15 cellular contexts compared by ENCODE assay signal in the genomic region with DNA sequence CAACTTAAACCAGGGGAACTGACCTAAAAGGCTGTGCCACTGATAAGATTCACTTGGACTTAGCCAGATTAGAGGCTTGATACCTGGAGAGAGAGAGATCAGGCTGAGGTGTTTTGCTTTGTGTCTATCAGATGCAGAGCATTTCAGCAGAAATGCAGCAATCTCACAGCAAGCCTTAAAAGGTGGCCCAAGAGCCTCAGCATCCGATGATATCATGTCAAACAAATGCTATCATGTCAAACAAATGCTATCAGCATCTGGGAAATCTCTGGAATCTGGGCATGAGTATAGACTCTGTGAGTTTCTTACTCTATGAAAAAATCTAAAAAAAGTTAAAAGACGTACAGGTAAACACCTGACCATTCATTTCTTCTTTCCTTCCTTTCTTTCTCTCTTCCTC.
DNase-seq lines count a peak whose midpoint lies in the region; ATAC-seq, FAIRE-seq and TF ChIP-seq lines count a peak whose summit lies in the region.
"Had no signal": no experiment of that assay in that cellular context is flagged by ENCODE, and none has a peak within 500 bp of the region (broad histone marks: within the 10 kb centered on the region; RNA-seq: fewer than 3 reads in every experiment).

No MANE protein-coding gene starts in this region.

- no peak overlapping the region for H3K56ac ChIP-seq in IMR-90 (ENCODE audit: extremely low read depth, insufficient read depth, low read length)

- H3K18ac ChIP-seq in IMR-90 (ENCODE audit: low read depth, low read length) (no peak overlapping the region), trophoblast cell (ENCODE audit: low read length) (no peak overlapping the region)

- TF ChIP-seq RAD21 in IMR-90 (IDR thresholded peaks at IDR 0.05; ENCODE audit: low read length): no peak

- no peak overlapping the region for H2AFZ ChIP-seq in IMR-90 (replicated peaks; ENCODE audit: low read length, poor library complexity)
- no peak overlapping the region for H2AFZ ChIP-seq in astrocyte (ENCODE audit: low read depth, low read length)
- H2AFZ ChIP-seq in trophoblast cell (ENCODE audit: insufficient read depth, low read length, poor library complexity): no peak overlapping the region

- H3K4ac ChIP-seq in IMR-90 (ENCODE audit: low read depth, low read length) (no peak overlapping the region), trophoblast cell (ENCODE audit: low read depth, low read length) (no peak overlapping the region)

- H2BK120ac ChIP-seq in IMR-90 (ENCODE audit: low read depth, low read length) (no peak overlapping the region), trophoblast cell (ENCODE audit: insufficient read depth, low read length, poor library complexity) (no peak overlapping the region)

- H3K4me1 Mint-ChIP-seq in astrocyte (ENCODE audit: low read depth, unreplicated experiment): peaks cover 10% of the 10 kb centered on the region

- H4K20me1 ChIP-seq in IMR-90 (ENCODE audit: insufficient read depth, low read length): no peaks in the 10 kb centered on the region
- H4K20me1 ChIP-seq in astrocyte (ENCODE audit: insufficient read depth, low read length): no peaks in the 10 kb centered on the region
- H4K20me1 ChIP-seq: BLaER1 had no signal

- H3K4me1 ChIP-seq in IMR-90 (ENCODE audit: control insufficient read depth, insufficient read depth, low read length) (no peaks in the 10 kb centered on the region), astrocyte (ENCODE audit: insufficient read depth, low read length) (no peaks in the 10 kb centered on the region), trophoblast cell (ENCODE audit: control insufficient read depth in 1 of 2, insufficient read depth in 2 of 2, low read length in 2 of 2) (no peaks in the 10 kb centered on the region)
- H3K4me1 ChIP-seq: BLaER1 had no signal

- dilution Hi-C loops in IMR-90 (cut with HindIII; ENCODE audit: low sequenced_read_pairs, unreplicated experiment): no loop called here

- peak; percentile 29 for FAIRE-seq in astrocyte (lab: Jason Lieb, UNC)

- peak; percentile 12 for DNase-seq in IMR-90
- no peak for DNase-seq in astrocyte (ENCODE audit: low read depth)
- peak; percentile 6 for DNase-seq in iPS-NIHi7 (ENCODE audit: extremely low spot score)
- DNase-seq in trophoblast cell: peak; percentile 0 to 61
- no peak for DNase-seq in activated CD4-positive, alpha-beta T cell treated with anti-CD3 and anti-CD28 coated beads, Interleukin-2, amount 50 U/mL, for 48 hours
- DNase-seq in NCI-H446 (lab: John Stamatoyannopoulos, UW): no peak
- DNase-seq: DMS153, MM.1S, NCI-H1105, NCI-H1694 treated with DMSO at 0.1 percent for 48 hours, NCI-H510A treated with DMSO at 0.1 percent for 48 hours had no signal

- H3K79me1 ChIP-seq in IMR-90 (ENCODE audit: low read depth in 1 of 2, low read length in 2 of 2): no peaks in the 10 kb centered on the region
- H3K79me1 ChIP-seq in trophoblast cell (ENCODE audit: low read length): no peaks in the 10 kb centered on the region

- H4K8ac ChIP-seq in IMR-90 (ENCODE audit: low read depth in 2 of 2, low read length in 2 of 2) (no peak overlapping the region), trophoblast cell (ENCODE audit: low read depth, low read length) (no peak overlapping the region)

- no TSS peak for BruUV-seq in IMR-90 (replicated peaks; lab: Mats Ljungman, UMichigan)

- no peak overlapping the region for H2BK20ac ChIP-seq in IMR-90 (ENCODE audit: low read depth, low read length)

- no peak overlapping the region for H2BK15ac ChIP-seq in IMR-90 (ENCODE audit: low read depth, low read length)

- H3K4me3 ChIP-seq in IMR-90 (ENCODE audit: insufficient read depth, low read depth, low read length): no peak overlapping the region
- H3K4me3 ChIP-seq in astrocyte (ENCODE audit: insufficient read depth, low read depth, low read length): no peak overlapping the region
- no peak overlapping the region for H3K4me3 ChIP-seq in trophoblast cell (ENCODE audit: low read depth, low read length)
- H3K4me3 ChIP-seq: BLaER1 had no signal

- intact Hi-C loops in IMR-90 (cut with micrococcal nuclease): no loop called here

- no peak overlapping the region for H2AK9ac ChIP-seq in IMR-90 (replicated peaks; ENCODE audit: low read depth, low read length, poor library complexity)

- no peaks in the 10 kb centered on the region for H3K9me3 ChIP-seq in IMR-90 (ENCODE audit: control insufficient read depth, insufficient read depth, low read length)
- no peaks in the 10 kb centered on the region for H3K9me3 ChIP-seq in astrocyte (ENCODE audit: insufficient read depth, low read depth, low read length)
- H3K9me3 ChIP-seq in trophoblast cell (ENCODE audit: insufficient read depth, low read depth, low read length): no peaks in the 10 kb centered on the region
- H3K9me3 ChIP-seq: BLaER1 had no signal

- H3K4me2 ChIP-seq in IMR-90 (ENCODE audit: low read depth, low read length) (no peak overlapping the region), astrocyte (ENCODE audit: low read length) (no peak overlapping the region), trophoblast cell (ENCODE audit: low read length) (peak overlapping the region; percentile 23)
- H3K4me2 ChIP-seq: BLaER1 had no signal

- H3K9ac ChIP-seq in IMR-90 (ENCODE audit: low read depth, low read length): no peak overlapping the region
- H3K9ac ChIP-seq in astrocyte (ENCODE audit: low read length): no peak overlapping the region
- H3K9ac ChIP-seq in trophoblast cell (ENCODE audit: low read length): no peak overlapping the region
- H3K9ac ChIP-seq: BLaER1 had no signal

- POLR2A ChIA-PET in IMR-90 (lab: Charles Lee; ENCODE audit: unreplicated experiment): no interaction called here

- ATAC-seq in IMR-90 (ENCODE audit: low read depth): peak; percentile 17; the same call in 1 of the 2 replicates
- ATAC-seq in GM19395 (IDR thresholded peaks at IDR 0.05; ENCODE audit: unreplicated experiment): no peak
- no peak for ATAC-seq in HG02798 (IDR thresholded peaks at IDR 0.05; ENCODE audit: poor library complexity, unreplicated experiment)

- H3K36me3 Mint-ChIP-seq in astrocyte (ENCODE audit: low read depth, unreplicated experiment): no peaks in the 10 kb centered on the region

- H3K36me3 ChIP-seq in IMR-90 (ENCODE audit: control insufficient read depth, insufficient read depth, low read length) (no peaks in the 10 kb centered on the region), astrocyte (ENCODE audit: insufficient read depth, low read length) (no peaks in the 10 kb centered on the region), trophoblast cell (ENCODE audit: control insufficient read depth in 1 of 2, insufficient read depth in 2 of 2, low read length in 2 of 2) (no peaks in the 10 kb centered on the region)
- H3K36me3 ChIP-seq: BLaER1 had no signal

- no peak overlapping the region for H3K14ac ChIP-seq in IMR-90 (replicated peaks; ENCODE audit: low read depth, low read length)
- no peak overlapping the region for H3K14ac ChIP-seq in trophoblast cell (ENCODE audit: low read length)

- H3K27me3 Mint-ChIP-seq in astrocyte (ENCODE audit: low read depth, unreplicated experiment): no peaks in the 10 kb centered on the region

- H3K23ac ChIP-seq in IMR-90 (ENCODE audit: low read depth, low read length) (no peak overlapping the region), trophoblast cell (ENCODE audit: low read length) (no peak overlapping the region)

- in situ Hi-C loops in IMR-90 (cut with MboI; ENCODE audit: low sequenced_read_pairs): no loop called here

- WGBS in IMR-90 (ENCODE audit: extremely low coverage in 2 of 2, insufficient read length in 1 of 2), 2 experiments: no CpG with 5 or more reads among the region's 2 CpGs
- no CpG with 5 or more reads among the region's 2 CpGs for WGBS in trophoblast cell (ENCODE audit: extremely low coverage, insufficient coverage, insufficient read length)

- H2AK5ac ChIP-seq in IMR-90 (ENCODE audit: low read depth, low read length) (no peak overlapping the region), trophoblast cell (ENCODE audit: low read length) (no peak overlapping the region)

- no peaks in the 10 kb centered on the region for H3K9me1 ChIP-seq in IMR-90 (ENCODE audit: insufficient read depth, low read length)

- no peaks in the 10 kb centered on the region for H3K27me3 ChIP-seq in IMR-90 (ENCODE audit: control insufficient read depth, insufficient read depth, low read length)
- no peaks in the 10 kb centered on the region for H3K27me3 ChIP-seq in astrocyte (ENCODE audit: insufficient read depth, low read length)
- H3K27me3 ChIP-seq in trophoblast cell (ENCODE audit: insufficient read depth, low read length): no peaks in the 10 kb centered on the region
- H3K27me3 ChIP-seq: BLaER1 had no signal

- H2BK12ac ChIP-seq in trophoblast cell (ENCODE audit: low read length): no peak overlapping the region

- TF ChIP-seq POLR2A in IMR-90 (IDR thresholded peaks at IDR 0.05; ENCODE audit: low read depth, low read length): no peak

- H3K79me2 ChIP-seq in astrocyte (ENCODE audit: insufficient read depth, low read length) (no peaks in the 10 kb centered on the region), trophoblast cell (ENCODE audit: control insufficient read depth, insufficient read depth, low read length, poor library complexity) (no peaks in the 10 kb centered on the region)

- H4K5ac ChIP-seq in IMR-90 (ENCODE audit: low read depth, low read length): no peak overlapping the region

- H3K9me3 Mint-ChIP-seq in astrocyte (ENCODE audit: unreplicated experiment): no peaks in the 10 kb centered on the region

- no peak overlapping the region for H3K4me3 Mint-ChIP-seq in astrocyte (ENCODE audit: unreplicated experiment)

- H2BK5ac ChIP-seq in IMR-90 (ENCODE audit: low read depth, low read length, poor library complexity, severe bottlenecking) (no peak overlapping the region), trophoblast cell (ENCODE audit: low read depth, low read length, poor library complexity) (no peak overlapping the region)

- H3K27ac Mint-ChIP-seq in astrocyte (ENCODE audit: unreplicated experiment): peak overlapping the region; percentile 97

- CTCF ChIA-PET in IMR-90 (lab: Yijun Ruan, JAX): no interaction called here

- H3K27ac ChIP-seq in IMR-90 (ENCODE audit: insufficient read depth, low read length) (no peak overlapping the region), astrocyte (ENCODE audit: low read depth, low read length) (no peak overlapping the region), trophoblast cell (ENCODE audit: low read depth, low read length) (peak overlapping the region; percentile 62)
- H3K27ac ChIP-seq: BLaER1, HL-60 had no signal

- H4K91ac ChIP-seq in IMR-90 (ENCODE audit: insufficient read depth, low read depth, low read length): no peak overlapping the region
- H4K91ac ChIP-seq in trophoblast cell (ENCODE audit: low read depth, low read length): no peak overlapping the region

- TF ChIP-seq CTCF in IMR-90 (conservative IDR thresholded peaks at IDR 0.05; ENCODE audit: low read depth, low read length) (no peak), astrocyte (IDR thresholded peaks at IDR 0.05; ENCODE audit: insufficient read depth, low read depth, low read length) (no peak)

- H4K12ac ChIP-seq in trophoblast cell (ENCODE audit: low read depth, low read length): no peak overlapping the region

TF ChIP-seq in IMR-90, 13 proteins besides CTCF, POLR2A, EP300 and RAD21:
- TF ChIP-seq NFE2L2 (IDR thresholded peaks at IDR 0.05; ENCODE audit: low read depth, low read length) (no peak), CEBPB (IDR thresholded peaks at IDR 0.05; ENCODE audit: low read depth, low read length) (no peak), FOS (IDR thresholded peaks at IDR 0.05; ENCODE audit: low read depth, low read length) (no peak)

Comparison
In these comparisons a context has a peak if more than half of its experiments do, and no peak if none do; other contexts are left out.
1. DNase-seq: peak in IMR-90 (single experiment), iPS-NIHi7 (single experiment) and trophoblast cell (2 of 2); none in astrocyte (single experiment), activated CD4-positive, alpha-beta T cell treated with anti-CD3 and anti-CD28 coated beads, Interleukin-2, amount 50 U/mL, for 48 hours (0 of 2) and NCI-H446 (0 of 2).